In the genomic region with DNA sequence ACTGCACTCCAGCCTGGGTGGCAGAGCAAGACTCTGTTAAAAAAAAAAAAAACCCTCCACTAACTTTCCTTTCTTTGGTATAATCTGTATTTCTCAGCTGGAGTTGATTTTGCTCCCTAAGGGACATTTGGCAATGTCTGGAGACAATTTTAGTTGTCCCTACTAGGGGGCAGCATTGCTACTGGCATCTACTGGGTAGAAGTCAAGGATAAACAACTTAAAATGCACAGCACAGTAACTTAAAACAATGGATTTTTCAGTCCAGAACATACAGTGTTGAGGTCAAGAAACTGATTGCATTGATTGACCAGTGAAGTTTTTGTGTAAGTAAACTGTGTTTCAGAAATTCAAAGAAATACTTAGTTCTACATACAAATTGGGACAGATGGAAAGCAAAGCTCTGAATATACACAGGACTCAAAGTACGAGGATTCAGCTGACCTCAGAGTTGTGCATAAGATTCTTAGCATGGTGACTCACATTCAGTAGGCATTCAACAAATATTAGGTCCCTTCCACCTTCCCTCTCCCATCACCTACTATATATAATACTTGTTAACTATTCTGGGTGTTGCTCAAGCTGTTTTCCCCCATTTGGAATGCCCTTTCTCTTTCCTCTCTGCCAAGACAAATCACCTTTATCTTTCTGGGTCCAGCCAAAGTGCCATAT, we compare ENCODE assay signal across 9 cellular contexts. TPM values are rescaled to one million over a fixed set of nuclear protein-coding genes. Genes with fewer than 3 reads are reported as not detected.
DNase-seq lines count a peak whose midpoint lies in the region; ATAC-seq lines count a peak whose summit lies in the region.
"Had no signal": no experiment of that assay in that cellular context is flagged by ENCODE, and none has a peak within 500 bp of the region (broad histone marks: within the 10 kb centered on the region; RNA-seq: fewer than 3 reads in every experiment).

No MANE protein-coding gene starts in this region.

- no peaks in the 10 kb centered on the region for H3K9me3 Mint-ChIP-seq in activated CD4-positive, alpha-beta T cell treated with anti-CD3 and anti-CD28 coated beads, Interleukin-2, amount 10 ng/mL, durations not matched to agents 24 days and 14 days

- H3K27ac Mint-ChIP-seq in activated CD4-positive, alpha-beta T cell treated with anti-CD3 and anti-CD28 coated beads, Interleukin-2, amount 10 ng/mL, durations not matched to agents 24 days and 14 days = no peak overlapping the region

- intact Hi-C loops in sciatic nerve (cut with DNase I) = no loop called here
- intact Hi-C loops in activated CD4-positive, alpha-beta T cell treated with anti-CD3 and anti-CD28 coated beads, Interleukin-2, amount 10 ng/mL, durations not matched to agents 24 days and 14 days (cut with micrococcal nuclease) = no loop called here

- no peak for ATAC-seq in GM19455 (IDR thresholded peaks at IDR 0.05; ENCODE audit: unreplicated experiment)
- ATAC-seq in sciatic nerve = no peak

- H3K4me3 ChIP-seq in adipocyte (ENCODE audit: low read length) = no peak overlapping the region

- H3K9me3 ChIP-seq in adipocyte (ENCODE audit: control insufficient read depth, low read length) = no peaks in the 10 kb centered on the region

- H3K27me3 Mint-ChIP-seq in activated CD4-positive, alpha-beta T cell treated with anti-CD3 and anti-CD28 coated beads, Interleukin-2, amount 10 ng/mL, durations not matched to agents 24 days and 14 days = no peaks in the 10 kb centered on the region

- peaks cover 2% of the 10 kb centered on the region for H3K4me1 Mint-ChIP-seq in activated CD4-positive, alpha-beta T cell treated with anti-CD3 and anti-CD28 coated beads, Interleukin-2, amount 10 ng/mL, durations not matched to agents 24 days and 14 days

- no peak overlapping the region for H3K4me3 Mint-ChIP-seq in activated CD4-positive, alpha-beta T cell treated with anti-CD3 and anti-CD28 coated beads, Interleukin-2, amount 10 ng/mL, durations not matched to agents 24 days and 14 days

- H3K36me3 ChIP-seq in adipocyte (ENCODE audit: control insufficient read depth, insufficient read depth, low read length, severe bottlenecking) = no peaks in the 10 kb centered on the region

- no peaks in the 10 kb centered on the region for H3K36me3 Mint-ChIP-seq in activated CD4-positive, alpha-beta T cell treated with anti-CD3 and anti-CD28 coated beads, Interleukin-2, amount 10 ng/mL, durations not matched to agents 24 days and 14 days (ENCODE audit: low read depth)

- peak; percentile 3 for DNase-seq in COR-L47 (lab: John Stamatoyannopoulos, UW)
- peak; percentile 53 for DNase-seq in HT1080 (ENCODE audit: low read depth)
- DNase-seq in adipocyte (ENCODE audit: low read depth) = peak; percentile 21
- DNase-seq in kidney glomerular epithelial cell (lab: John Stamatoyannopoulos, UW) = peak; percentile 28
- DNase-seq in NCI-H2227 treated with DMSO at 0.1 percent for 48 hours (lab: John Stamatoyannopoulos, UW) = no peak
- DNase-seq in sciatic nerve (ENCODE audit: low spot score) = no peak
- DNase-seq in activated CD4-positive, alpha-beta T cell treated with anti-CD3 and anti-CD28 coated beads, Interleukin-2, amount 10 ng/mL, durations not matched to agents 24 days and 14 days = no peak
- DNase-seq: T1000 had no signal

- no peaks in the 10 kb centered on the region for H3K27me3 ChIP-seq in adipocyte (replicated peaks; ENCODE audit: control insufficient read depth, insufficient read depth, low read length)

- H3K9ac ChIP-seq in adipocyte (ENCODE audit: low read length) = no peak overlapping the region

- no peaks in the 10 kb centered on the region for H3K4me1 ChIP-seq in adipocyte (ENCODE audit: control insufficient read depth, insufficient read depth, low read length)

RNA-seq across cellular contexts. Expression of a gene that starts 8.8 kb away (rescaled TPM):
- total RNA-seq in HT1080 (2014; rRNA removed; shearing (Covaris generic)) = 0.02 TPM in 1 of 2 replicates, not detected in the other
- polyA plus RNA-seq in HT1080 (2015; cell fraction: cytosol; rRNA removed) = not detected in 2 replicates
- not detected in 2 replicates for polyA plus RNA-seq in HT1080 (2015; cell fraction: nucleus; rRNA removed)
- not detected for total RNA-seq in sciatic nerve
- total RNA-seq in activated CD4-positive, alpha-beta T cell treated with anti-CD3 and anti-CD28 coated beads, Interleukin-2, amount 10 ng/mL, durations not matched to agents 24 days and 14 days = not detected in 2 replicates

Comparison
In these comparisons a context has a peak if more than half of its experiments do, and no peak if none do; other contexts are left out.
1. DNase-seq: peak in COR-L47 (single experiment), HT1080 (single experiment), adipocyte (single experiment) and kidney glomerular epithelial cell (single experiment); none in NCI-H2227 treated with DMSO at 0.1 percent for 48 hours (single experiment), sciatic nerve (single experiment) and activated CD4-positive, alpha-beta T cell treated with anti-CD3 and anti-CD28 coated beads, Interleukin-2, amount 10 ng/mL, durations not matched to agents 24 days and 14 days (single experiment).